8 cellular contexts compared by ENCODE assay signal in genomic region chr20:43959079-43959919, GRCh38. TPM values are rescaled to one million over a fixed set of nuclear protein-coding genes. Genes with fewer than 3 reads are reported as not detected.
DNase-seq lines count a peak whose midpoint lies in the region; ATAC-seq, FAIRE-seq and TF ChIP-seq lines count a peak whose summit lies in the region.

No MANE protein-coding gene starts in this region.

- TF ChIP-seq CTCF in astrocyte of the cerebellum (IDR thresholded peaks at IDR 0.05; ENCODE audit: low read depth, low read length, missing control alignments), result no peak

- peak overlapping the region; percentile 21 to 82 (median 71) for H3K4me3 Mint-ChIP-seq in naive thymus-derived CD8-positive, alpha-beta T cell

- H3K27ac Mint-ChIP-seq in naive thymus-derived CD8-positive, alpha-beta T cell, result peak overlapping the region; percentile 2 to 96 (median 84)

- H3K9me3 Mint-ChIP-seq in naive thymus-derived CD8-positive, alpha-beta T cell, result peaks cover 0 to 11% (median 4%) of the 10 kb centered on the region in 9 donors

- peaks cover 3 to 11% (median 9%) of the 10 kb centered on the region in 5 donors for H3K27me3 Mint-ChIP-seq in naive thymus-derived CD8-positive, alpha-beta T cell

- peaks cover 0 to 10% (median 3%) of the 10 kb centered on the region in 3 donors for H3K36me3 Mint-ChIP-seq in naive thymus-derived CD8-positive, alpha-beta T cell

- no peak overlapping the region for H3K4me3 ChIP-seq in astrocyte of the cerebellum (ENCODE audit: low read depth, low read length)

- H3K4me1 Mint-ChIP-seq in naive thymus-derived CD8-positive, alpha-beta T cell, result peaks cover 35 to 81% (median 67%) of the 10 kb centered on the region in 4 donors

- peak; percentile 63 to 80 for ATAC-seq in naive thymus-derived CD8-positive, alpha-beta T cell
- ATAC-seq in GM21737 (IDR thresholded peaks at IDR 0.05; ENCODE audit: unreplicated experiment), result no peak

- in situ Hi-C loops in astrocyte of the cerebellum (cut with HindIII; ENCODE audit: low sequenced_read_pairs), result no loop called here

- DNase-seq in NK-92 treated with Interleukin-12 subunit alpha and Interleukin-12 subunit beta, amount 100 ng/mL, for 24 hours (lab: John Stamatoyannopoulos, UW), result peak; percentile 34
- DNase-seq in NK-92 (lab: John Stamatoyannopoulos, UW; ENCODE audit: unreplicated experiment) (no peak), NCI-H1436 (lab: John Stamatoyannopoulos, UW) (peak; percentile 54), astrocyte of the cerebellum (ENCODE audit: low read depth) (peak; percentile 39), H54 (ENCODE audit: insufficient read length, low spot score) (no peak), T-helper 9 cell (no peak)
- peak in 8 of 10 donors; percentile 19 to 73 (median 58) for DNase-seq in naive thymus-derived CD8-positive, alpha-beta T cell

- FAIRE-seq in H54 (lab: Jason Lieb, UNC), result no peak

- no peak for TF ChIP-seq POLR2A in H54 (IDR thresholded peaks at IDR 0.05; ENCODE audit: low read depth, low read length)

- POLR2A ChIA-PET in naive thymus-derived CD8-positive, alpha-beta T cell (lab: Charles Lee), result interaction anchor here (1.0 to 2.3 kb wide), 3 partner anchors 10 to 23 kb away, joined by 6 read pairs; no protein-coding TSS in a partner anchor

RNA-seq across cellular contexts. Expression of gene TOX2, which starts 44.6 kb away (rescaled TPM):
- 1 to 10 TPM in 1 of 2 experiments, under 1 TPM in 1; 0.31 to 1.2 TPM for total RNA-seq in naive thymus-derived CD8-positive, alpha-beta T cell
- 1 to 10 TPM in 2 of 3 donors, under 1 TPM in 1; 0.89 to 1.3 (median 1.2) TPM for polyA plus RNA-seq in naive thymus-derived CD8-positive, alpha-beta T cell

Comparison
In these comparisons a context has a peak if more than half of its experiments do, and no peak if none do; other contexts are left out.
1. DNase-seq: peak in NK-92 treated with Interleukin-12 subunit alpha and Interleukin-12 subunit beta, amount 100 ng/mL, for 24 hours (single experiment), NCI-H1436 (single experiment), astrocyte of the cerebellum (single experiment) and naive thymus-derived CD8-positive, alpha-beta T cell (8 of 10); none in NK-92 (single experiment), H54 (single experiment) and T-helper 9 cell (single experiment).